1 cellular context compared by ENCODE assay signal in the genomic region with DNA sequence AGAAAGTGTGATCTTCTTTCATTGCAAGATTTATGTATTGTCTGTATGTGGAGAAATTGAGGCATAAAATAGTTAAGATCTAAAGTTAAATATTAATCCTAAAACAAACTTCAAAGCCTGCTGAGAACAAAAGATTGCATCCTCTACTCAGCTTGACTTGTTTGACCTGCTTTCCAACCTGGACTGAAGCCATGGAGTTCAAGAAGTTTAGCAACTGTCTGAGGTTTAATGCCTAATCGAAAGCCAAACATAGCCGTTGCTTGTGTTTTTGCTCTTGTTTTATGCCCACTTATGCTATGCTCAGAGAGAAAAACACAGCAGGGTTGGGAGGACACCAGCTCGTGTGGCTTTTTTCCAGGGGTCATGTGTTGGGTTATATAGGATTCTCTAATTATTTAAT.
A peak's percentile ranks its signal among the peaks of the same experiment; 100 is the strongest.
TF ChIP-seq lines count a peak whose summit lies in the region.

No MANE protein-coding gene starts in this region.

TF ChIP-seq in HepG2, 621 proteins besides CTCF, POLR2A, EP300 and RAD21 (continued from another document and continues in another):
- TF ChIP-seq, protein P1, sequence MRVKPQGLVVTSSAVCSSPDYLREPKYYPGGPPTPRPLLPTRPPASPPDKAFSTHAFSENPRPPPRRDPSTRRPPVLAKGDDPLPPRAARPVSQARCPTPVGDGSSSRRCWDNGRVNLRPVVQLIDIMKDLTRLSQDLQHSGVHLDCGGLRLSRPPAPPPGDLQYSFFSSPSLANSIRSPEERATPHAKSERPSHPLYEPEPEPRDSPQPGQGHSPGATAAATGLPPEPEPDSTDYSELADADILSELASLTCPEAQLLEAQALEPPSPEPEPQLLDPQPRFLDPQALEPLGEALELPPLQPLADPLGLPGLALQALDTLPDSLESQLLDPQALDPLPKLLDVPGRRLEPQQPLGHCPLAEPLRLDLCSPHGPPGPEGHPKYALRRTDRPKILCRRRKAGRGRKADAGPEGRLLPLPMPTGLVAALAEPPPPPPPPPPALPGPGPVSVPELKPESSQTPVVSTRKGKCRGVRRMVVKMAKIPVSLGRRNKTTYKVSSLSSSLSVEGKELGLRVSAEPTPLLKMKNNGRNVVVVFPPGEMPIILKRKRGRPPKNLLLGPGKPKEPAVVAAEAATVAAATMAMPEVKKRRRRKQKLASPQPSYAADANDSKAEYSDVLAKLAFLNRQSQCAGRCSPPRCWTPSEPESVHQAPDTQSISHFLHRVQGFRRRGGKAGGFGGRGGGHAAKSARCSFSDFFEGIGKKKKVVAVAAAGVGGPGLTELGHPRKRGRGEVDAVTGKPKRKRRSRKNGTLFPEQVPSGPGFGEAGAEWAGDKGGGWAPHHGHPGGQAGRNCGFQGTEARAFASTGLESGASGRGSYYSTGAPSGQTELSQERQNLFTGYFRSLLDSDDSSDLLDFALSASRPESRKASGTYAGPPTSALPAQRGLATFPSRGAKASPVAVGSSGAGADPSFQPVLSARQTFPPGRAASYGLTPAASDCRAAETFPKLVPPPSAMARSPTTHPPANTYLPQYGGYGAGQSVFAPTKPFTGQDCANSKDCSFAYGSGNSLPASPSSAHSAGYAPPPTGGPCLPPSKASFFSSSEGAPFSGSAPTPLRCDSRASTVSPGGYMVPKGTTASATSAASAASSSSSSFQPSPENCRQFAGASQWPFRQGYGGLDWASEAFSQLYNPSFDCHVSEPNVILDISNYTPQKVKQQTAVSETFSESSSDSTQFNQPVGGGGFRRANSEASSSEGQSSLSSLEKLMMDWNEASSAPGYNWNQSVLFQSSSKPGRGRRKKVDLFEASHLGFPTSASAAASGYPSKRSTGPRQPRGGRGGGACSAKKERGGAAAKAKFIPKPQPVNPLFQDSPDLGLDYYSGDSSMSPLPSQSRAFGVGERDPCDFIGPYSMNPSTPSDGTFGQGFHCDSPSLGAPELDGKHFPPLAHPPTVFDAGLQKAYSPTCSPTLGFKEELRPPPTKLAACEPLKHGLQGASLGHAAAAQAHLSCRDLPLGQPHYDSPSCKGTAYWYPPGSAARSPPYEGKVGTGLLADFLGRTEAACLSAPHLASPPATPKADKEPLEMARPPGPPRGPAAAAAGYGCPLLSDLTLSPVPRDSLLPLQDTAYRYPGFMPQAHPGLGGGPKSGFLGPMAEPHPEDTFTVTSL (CRISPR knock-in tag; IDR thresholded peaks at IDR 0.05; ENCODE audit: borderline replicate concordance), result no peak
- no peak for TF ChIP-seq FOXP1 (IDR thresholded peaks at IDR 0.05)
- TF ChIP-seq FOXP1 (CRISPR knock-in tag; IDR thresholded peaks at IDR 0.05), result peak; percentile 63
- no peak for TF ChIP-seq ZNF607 (CRISPR knock-in tag; IDR thresholded peaks at IDR 0.05; ENCODE audit: borderline replicate concordance)
- TF ChIP-seq SNAI1 (CRISPR knock-in tag; IDR thresholded peaks at IDR 0.05; ENCODE audit: borderline replicate concordance), result no peak
- TF ChIP-seq, protein P2, sequence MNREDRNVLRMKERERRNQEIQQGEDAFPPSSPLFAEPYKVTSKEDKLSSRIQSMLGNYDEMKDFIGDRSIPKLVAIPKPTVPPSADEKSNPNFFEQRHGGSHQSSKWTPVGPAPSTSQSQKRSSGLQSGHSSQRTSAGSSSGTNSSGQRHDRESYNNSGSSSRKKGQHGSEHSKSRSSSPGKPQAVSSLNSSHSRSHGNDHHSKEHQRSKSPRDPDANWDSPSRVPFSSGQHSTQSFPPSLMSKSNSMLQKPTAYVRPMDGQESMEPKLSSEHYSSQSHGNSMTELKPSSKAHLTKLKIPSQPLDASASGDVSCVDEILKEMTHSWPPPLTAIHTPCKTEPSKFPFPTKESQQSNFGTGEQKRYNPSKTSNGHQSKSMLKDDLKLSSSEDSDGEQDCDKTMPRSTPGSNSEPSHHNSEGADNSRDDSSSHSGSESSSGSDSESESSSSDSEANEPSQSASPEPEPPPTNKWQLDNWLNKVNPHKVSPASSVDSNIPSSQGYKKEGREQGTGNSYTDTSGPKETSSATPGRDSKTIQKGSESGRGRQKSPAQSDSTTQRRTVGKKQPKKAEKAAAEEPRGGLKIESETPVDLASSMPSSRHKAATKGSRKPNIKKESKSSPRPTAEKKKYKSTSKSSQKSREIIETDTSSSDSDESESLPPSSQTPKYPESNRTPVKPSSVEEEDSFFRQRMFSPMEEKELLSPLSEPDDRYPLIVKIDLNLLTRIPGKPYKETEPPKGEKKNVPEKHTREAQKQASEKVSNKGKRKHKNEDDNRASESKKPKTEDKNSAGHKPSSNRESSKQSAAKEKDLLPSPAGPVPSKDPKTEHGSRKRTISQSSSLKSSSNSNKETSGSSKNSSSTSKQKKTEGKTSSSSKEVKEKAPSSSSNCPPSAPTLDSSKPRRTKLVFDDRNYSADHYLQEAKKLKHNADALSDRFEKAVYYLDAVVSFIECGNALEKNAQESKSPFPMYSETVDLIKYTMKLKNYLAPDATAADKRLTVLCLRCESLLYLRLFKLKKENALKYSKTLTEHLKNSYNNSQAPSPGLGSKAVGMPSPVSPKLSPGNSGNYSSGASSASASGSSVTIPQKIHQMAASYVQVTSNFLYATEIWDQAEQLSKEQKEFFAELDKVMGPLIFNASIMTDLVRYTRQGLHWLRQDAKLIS (CRISPR knock-in tag; IDR thresholded peaks at IDR 0.05), result no peak
- TF ChIP-seq FOXA1 (IDR thresholded peaks at IDR 0.05), result no peak
- peak; percentile 59 for TF ChIP-seq FOXA1 (CRISPR knock-in tag; IDR thresholded peaks at IDR 0.05)
- no peak for TF ChIP-seq ZNF563 (CRISPR knock-in tag; IDR thresholded peaks at IDR 0.05)
- TF ChIP-seq, protein P3, sequence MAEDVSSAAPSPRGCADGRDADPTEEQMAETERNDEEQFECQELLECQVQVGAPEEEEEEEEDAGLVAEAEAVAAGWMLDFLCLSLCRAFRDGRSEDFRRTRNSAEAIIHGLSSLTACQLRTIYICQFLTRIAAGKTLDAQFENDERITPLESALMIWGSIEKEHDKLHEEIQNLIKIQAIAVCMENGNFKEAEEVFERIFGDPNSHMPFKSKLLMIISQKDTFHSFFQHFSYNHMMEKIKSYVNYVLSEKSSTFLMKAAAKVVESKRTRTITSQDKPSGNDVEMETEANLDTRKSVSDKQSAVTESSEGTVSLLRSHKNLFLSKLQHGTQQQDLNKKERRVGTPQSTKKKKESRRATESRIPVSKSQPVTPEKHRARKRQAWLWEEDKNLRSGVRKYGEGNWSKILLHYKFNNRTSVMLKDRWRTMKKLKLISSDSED (CRISPR knock-in tag; IDR thresholded peaks at IDR 0.05), result no peak
- TF ChIP-seq SIX1 (CRISPR knock-in tag; IDR thresholded peaks at IDR 0.05; ENCODE audit: borderline replicate concordance), result no peak
- TF ChIP-seq FOSL2 (CRISPR knock-in tag; IDR thresholded peaks at IDR 0.05), result 0 out of 2 replicates have a peak, but pooled peaks have one; percentile 44
- TF ChIP-seq RXRA (CRISPR knock-in tag; IDR thresholded peaks at IDR 0.05), result peak; percentile 18; the same call in 1 of the 2 replicates
- peak; percentile 38; the same call in 1 of the 2 replicates for TF ChIP-seq HDAC2 (CRISPR knock-in tag; IDR thresholded peaks at IDR 0.05)
- peak; percentile 78 for TF ChIP-seq TCF7 (IDR thresholded peaks at IDR 0.05; ENCODE audit: low read depth)
- TF ChIP-seq ZNF207 (IDR thresholded peaks at IDR 0.05; ENCODE audit: borderline replicate concordance), result no peak
- no peak for TF ChIP-seq PLRG1 (conservative IDR thresholded peaks at IDR 0.05)
- TF ChIP-seq, protein P4, sequence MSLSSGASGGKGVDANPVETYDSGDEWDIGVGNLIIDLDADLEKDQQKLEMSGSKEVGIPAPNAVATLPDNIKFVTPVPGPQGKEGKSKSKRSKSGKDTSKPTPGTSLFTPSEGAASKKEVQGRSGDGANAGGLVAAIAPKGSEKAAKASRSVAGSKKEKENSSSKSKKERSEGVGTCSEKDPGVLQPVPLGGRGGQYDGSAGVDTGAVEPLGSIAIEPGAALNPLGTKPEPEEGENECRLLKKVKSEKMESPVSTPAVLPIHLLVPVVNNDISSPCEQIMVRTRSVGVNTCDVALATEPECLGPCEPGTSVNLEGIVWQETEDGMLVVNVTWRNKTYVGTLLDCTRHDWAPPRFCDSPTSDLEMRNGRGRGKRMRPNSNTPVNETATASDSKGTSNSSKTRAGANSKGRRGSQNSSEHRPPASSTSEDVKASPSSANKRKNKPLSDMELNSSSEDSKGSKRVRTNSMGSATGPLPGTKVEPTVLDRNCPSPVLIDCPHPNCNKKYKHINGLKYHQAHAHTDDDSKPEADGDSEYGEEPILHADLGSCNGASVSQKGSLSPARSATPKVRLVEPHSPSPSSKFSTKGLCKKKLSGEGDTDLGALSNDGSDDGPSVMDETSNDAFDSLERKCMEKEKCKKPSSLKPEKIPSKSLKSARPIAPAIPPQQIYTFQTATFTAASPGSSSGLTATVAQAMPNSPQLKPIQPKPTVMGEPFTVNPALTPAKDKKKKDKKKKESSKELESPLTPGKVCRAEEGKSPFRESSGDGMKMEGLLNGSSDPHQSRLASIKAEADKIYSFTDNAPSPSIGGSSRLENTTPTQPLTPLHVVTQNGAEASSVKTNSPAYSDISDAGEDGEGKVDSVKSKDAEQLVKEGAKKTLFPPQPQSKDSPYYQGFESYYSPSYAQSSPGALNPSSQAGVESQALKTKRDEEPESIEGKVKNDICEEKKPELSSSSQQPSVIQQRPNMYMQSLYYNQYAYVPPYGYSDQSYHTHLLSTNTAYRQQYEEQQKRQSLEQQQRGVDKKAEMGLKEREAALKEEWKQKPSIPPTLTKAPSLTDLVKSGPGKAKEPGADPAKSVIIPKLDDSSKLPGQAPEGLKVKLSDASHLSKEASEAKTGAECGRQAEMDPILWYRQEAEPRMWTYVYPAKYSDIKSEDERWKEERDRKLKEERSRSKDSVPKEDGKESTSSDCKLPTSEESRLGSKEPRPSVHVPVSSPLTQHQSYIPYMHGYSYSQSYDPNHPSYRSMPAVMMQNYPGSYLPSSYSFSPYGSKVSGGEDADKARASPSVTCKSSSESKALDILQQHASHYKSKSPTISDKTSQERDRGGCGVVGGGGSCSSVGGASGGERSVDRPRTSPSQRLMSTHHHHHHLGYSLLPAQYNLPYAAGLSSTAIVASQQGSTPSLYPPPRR (CRISPR knock-in tag; IDR thresholded peaks at IDR 0.05; ENCODE audit: borderline replicate concordance), result no peak
- no peak for TF ChIP-seq ELF3 (CRISPR knock-in tag; IDR thresholded peaks at IDR 0.05)
- 0 out of 2 replicates have a peak, but pooled peaks have one; percentile 27 for TF ChIP-seq RCOR2 (CRISPR knock-in tag; IDR thresholded peaks at IDR 0.05)
- TF ChIP-seq, protein P5, sequence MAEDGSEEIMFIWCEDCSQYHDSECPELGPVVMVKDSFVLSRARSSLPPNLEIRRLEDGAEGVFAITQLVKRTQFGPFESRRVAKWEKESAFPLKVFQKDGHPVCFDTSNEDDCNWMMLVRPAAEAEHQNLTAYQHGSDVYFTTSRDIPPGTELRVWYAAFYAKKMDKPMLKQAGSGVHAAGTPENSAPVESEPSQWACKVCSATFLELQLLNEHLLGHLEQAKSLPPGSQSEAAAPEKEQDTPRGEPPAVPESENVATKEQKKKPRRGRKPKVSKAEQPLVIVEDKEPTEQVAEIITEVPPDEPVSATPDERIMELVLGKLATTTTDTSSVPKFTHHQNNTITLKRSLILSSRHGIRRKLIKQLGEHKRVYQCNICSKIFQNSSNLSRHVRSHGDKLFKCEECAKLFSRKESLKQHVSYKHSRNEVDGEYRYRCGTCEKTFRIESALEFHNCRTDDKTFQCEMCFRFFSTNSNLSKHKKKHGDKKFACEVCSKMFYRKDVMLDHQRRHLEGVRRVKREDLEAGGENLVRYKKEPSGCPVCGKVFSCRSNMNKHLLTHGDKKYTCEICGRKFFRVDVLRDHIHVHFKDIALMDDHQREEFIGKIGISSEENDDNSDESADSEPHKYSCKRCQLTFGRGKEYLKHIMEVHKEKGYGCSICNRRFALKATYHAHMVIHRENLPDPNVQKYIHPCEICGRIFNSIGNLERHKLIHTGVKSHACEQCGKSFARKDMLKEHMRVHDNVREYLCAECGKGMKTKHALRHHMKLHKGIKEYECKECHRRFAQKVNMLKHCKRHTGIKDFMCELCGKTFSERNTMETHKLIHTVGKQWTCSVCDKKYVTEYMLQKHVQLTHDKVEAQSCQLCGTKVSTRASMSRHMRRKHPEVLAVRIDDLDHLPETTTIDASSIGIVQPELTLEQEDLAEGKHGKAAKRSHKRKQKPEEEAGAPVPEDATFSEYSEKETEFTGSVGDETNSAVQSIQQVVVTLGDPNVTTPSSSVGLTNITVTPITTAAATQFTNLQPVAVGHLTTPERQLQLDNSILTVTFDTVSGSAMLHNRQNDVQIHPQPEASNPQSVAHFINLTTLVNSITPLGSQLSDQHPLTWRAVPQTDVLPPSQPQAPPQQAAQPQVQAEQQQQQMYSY (CRISPR knock-in tag; IDR thresholded peaks at IDR 0.05), result no peak
- peak; percentile 34; the same call in 1 of the 2 replicates for TF ChIP-seq ZNF12 (CRISPR knock-in tag; IDR thresholded peaks at IDR 0.05)
- TF ChIP-seq, protein P6, sequence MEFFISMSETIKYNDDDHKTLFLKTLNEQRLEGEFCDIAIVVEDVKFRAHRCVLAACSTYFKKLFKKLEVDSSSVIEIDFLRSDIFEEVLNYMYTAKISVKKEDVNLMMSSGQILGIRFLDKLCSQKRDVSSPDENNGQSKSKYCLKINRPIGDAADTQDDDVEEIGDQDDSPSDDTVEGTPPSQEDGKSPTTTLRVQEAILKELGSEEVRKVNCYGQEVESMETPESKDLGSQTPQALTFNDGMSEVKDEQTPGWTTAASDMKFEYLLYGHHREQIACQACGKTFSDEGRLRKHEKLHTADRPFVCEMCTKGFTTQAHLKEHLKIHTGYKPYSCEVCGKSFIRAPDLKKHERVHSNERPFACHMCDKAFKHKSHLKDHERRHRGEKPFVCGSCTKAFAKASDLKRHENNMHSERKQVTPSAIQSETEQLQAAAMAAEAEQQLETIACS (CRISPR knock-in tag; IDR thresholded peaks at IDR 0.05), result no peak
- no peak for TF ChIP-seq ZNF430 (CRISPR knock-in tag; IDR thresholded peaks at IDR 0.05)
- TF ChIP-seq FOXA3 (CRISPR knock-in tag; IDR thresholded peaks at IDR 0.05), result peak; percentile 49; the same call in 1 of the 2 replicates
- TF ChIP-seq SOX13 (IDR thresholded peaks at IDR 0.05), result peak; percentile 84
- TF ChIP-seq SOX13 (CRISPR knock-in tag; conservative IDR thresholded peaks at IDR 0.05 in 1 of 2, IDR thresholded peaks at IDR 0.05 in 1 of 2), result peak in 1 of 2 experiments; percentile 98; a peak in 2 of 4 replicates
- peak; percentile 79 for TF ChIP-seq GATAD2A (CRISPR knock-in tag; IDR thresholded peaks at IDR 0.05)
- TF ChIP-seq SNAPC2 (CRISPR knock-in tag; IDR thresholded peaks at IDR 0.05), result no peak
- TF ChIP-seq KLF12 (CRISPR knock-in tag; IDR thresholded peaks at IDR 0.05; ENCODE audit: borderline replicate concordance), result no peak
- TF ChIP-seq, protein P7, sequence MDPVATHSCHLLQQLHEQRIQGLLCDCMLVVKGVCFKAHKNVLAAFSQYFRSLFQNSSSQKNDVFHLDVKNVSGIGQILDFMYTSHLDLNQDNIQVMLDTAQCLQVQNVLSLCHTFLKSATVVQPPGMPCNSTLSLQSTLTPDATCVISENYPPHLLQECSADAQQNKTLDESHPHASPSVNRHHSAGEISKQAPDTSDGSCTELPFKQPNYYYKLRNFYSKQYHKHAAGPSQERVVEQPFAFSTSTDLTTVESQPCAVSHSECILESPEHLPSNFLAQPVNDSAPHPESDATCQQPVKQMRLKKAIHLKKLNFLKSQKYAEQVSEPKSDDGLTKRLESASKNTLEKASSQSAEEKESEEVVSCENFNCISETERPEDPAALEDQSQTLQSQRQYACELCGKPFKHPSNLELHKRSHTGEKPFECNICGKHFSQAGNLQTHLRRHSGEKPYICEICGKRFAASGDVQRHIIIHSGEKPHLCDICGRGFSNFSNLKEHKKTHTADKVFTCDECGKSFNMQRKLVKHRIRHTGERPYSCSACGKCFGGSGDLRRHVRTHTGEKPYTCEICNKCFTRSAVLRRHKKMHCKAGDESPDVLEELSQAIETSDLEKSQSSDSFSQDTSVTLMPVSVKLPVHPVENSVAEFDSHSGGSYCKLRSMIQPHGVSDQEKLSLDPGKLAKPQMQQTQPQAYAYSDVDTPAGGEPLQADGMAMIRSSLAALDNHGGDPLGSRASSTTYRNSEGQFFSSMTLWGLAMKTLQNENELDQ (CRISPR knock-in tag; IDR thresholded peaks at IDR 0.05; ENCODE audit: borderline replicate concordance), result no peak
- TF ChIP-seq TRIM24 (CRISPR knock-in tag; IDR thresholded peaks at IDR 0.05), result no peak
